ENCODE assay signal across 22 cellular contexts in genomic region chr18:26425148-26425531, GRCh38.
DNase-seq lines count a peak whose midpoint lies in the region; ATAC-seq and TF ChIP-seq lines count a peak whose summit lies in the region.
"Had no signal": no experiment of that assay in that cellular context is flagged by ENCODE, and none has a peak within 500 bp of the region (broad histone marks: within the 10 kb centered on the region; RNA-seq: fewer than 3 reads in every experiment).

No MANE protein-coding gene starts in this region.

- no peaks in the 10 kb centered on the region for H3K9me2 ChIP-seq in Karpas-422 (replicated peaks; ENCODE audit: insufficient read depth, low read length)
- no peaks in the 10 kb centered on the region for H3K9me2 ChIP-seq in PC-9 (ENCODE audit: insufficient read depth)

- H3K36me3 ChIP-seq in Karpas-422 (ENCODE audit: insufficient read depth, low read length) (0 out of 2 replicates have a peak, but pooled peaks cover 3% of the 10 kb centered on the region), PC-9 (ENCODE audit: low read depth) (no peaks in the 10 kb centered on the region)
- no peaks in the 10 kb centered on the region for H3K36me3 ChIP-seq in naive thymus-derived CD4-positive, alpha-beta T cell (ENCODE audit: control insufficient read depth in 2 of 3, insufficient read depth in 3 of 3, low read length in 3 of 3)

- no peak overlapping the region for H3K9ac ChIP-seq in Karpas-422 (ENCODE audit: low read length)

- no peaks in the 10 kb centered on the region for H3K27me3 ChIP-seq in Karpas-422 (ENCODE audit: low read length)
- H3K27me3 ChIP-seq in PC-9 (ENCODE audit: insufficient read depth, low read depth) = no peaks in the 10 kb centered on the region
- H3K27me3 ChIP-seq in naive thymus-derived CD4-positive, alpha-beta T cell (ENCODE audit: control insufficient read depth in 2 of 2, insufficient read depth in 2 of 2, low read length in 2 of 2) = no peaks in the 10 kb centered on the region

- H4K20me1 ChIP-seq in Karpas-422 (ENCODE audit: insufficient read depth, low read depth, low read length) (no peaks in the 10 kb centered on the region), PC-9 (ENCODE audit: insufficient read depth) (no peaks in the 10 kb centered on the region)

- H3K4me2 ChIP-seq in Karpas-422 (ENCODE audit: low read depth, low read length, poor library complexity, severe bottlenecking) (no peak overlapping the region), PC-9 (no peak overlapping the region)

- BruUV-seq in PC-9 (replicated peaks; lab: Mats Ljungman, UMichigan) = no TSS peak

- H3K27ac Mint-ChIP-seq in naive thymus-derived CD4-positive, alpha-beta T cell = no peak overlapping the region
- H3K27ac Mint-ChIP-seq: activated B cell treated with CpG ODN at 0.5 μM for 24 hours; activated naive CD8-positive, alpha-beta T cell; CD4-positive, alpha-beta memory T cell had no signal

- peak; percentile 43 for DNase-seq in EL
- peak; percentile 7 for DNase-seq in Karpas-422
- peak; percentile 68 for DNase-seq in epithelial cell of esophagus (ENCODE audit: low read depth)
- DNase-seq in renal cortical epithelial cell (ENCODE audit: low read depth) = peak; percentile 80
- DNase-seq in left lobe of liver (ENCODE audit: low spot score) = no peak
- DNase-seq in NCI-H510A treated with DMSO at 0.1 percent for 48 hours (lab: John Stamatoyannopoulos, UW) = no peak
- no peak for DNase-seq in PC-9
- DNase-seq in naive thymus-derived CD4-positive, alpha-beta T cell = no peak
- DNase-seq: activated B cell treated with CpG ODN at 0.5 μM for 24 hours; activated CD4-positive, alpha-beta T cell treated with anti-CD3 and anti-CD28 coated beads, Interleukin-2, amount 50 U/mL, for 48 hours; activated CD8-positive, alpha-beta memory T cell treated with anti-CD3 and anti-CD28 coated beads, Interleukin-2, amount 50 U/mL, for 48 hours; CD4-positive, alpha-beta memory T cell; DMS 273 treated with DMSO at 0.1 percent for 48 hours; GDM1; KG1; NCI-H2171; NCI-H526; RPMI8226; T-helper 9 cell had no signal

- intact Hi-C loops in PC-9 (cut with micrococcal nuclease; ENCODE audit: unreplicated experiment) = no loop called here
- intact Hi-C loops in naive thymus-derived CD4-positive, alpha-beta T cell (cut with micrococcal nuclease) = no loop called here

- H3K4me1 ChIP-seq in Karpas-422 (ENCODE audit: low read length) (peaks cover 16% of the 10 kb centered on the region), PC-9 (replicated peaks; ENCODE audit: insufficient read depth) (no peaks in the 10 kb centered on the region; the same call in 1 of the 2 replicates)
- H3K4me1 ChIP-seq in naive thymus-derived CD4-positive, alpha-beta T cell (ENCODE audit: control insufficient read depth in 2 of 2, insufficient read depth in 2 of 2, low read length in 2 of 2) = no peaks in the 10 kb centered on the region

- TF ChIP-seq CTCF in epithelial cell of esophagus (IDR thresholded peaks at IDR 0.05; ENCODE audit: insufficient read depth, low read depth, low read length, missing control alignments) = no peak
- no peak for TF ChIP-seq CTCF in PC-9 (conservative IDR thresholded peaks at IDR 0.05)

- H3K27me3 Mint-ChIP-seq in naive thymus-derived CD4-positive, alpha-beta T cell = peaks cover 0 to 2% (median 0%) of the 10 kb centered on the region in 5 donors
- H3K27me3 Mint-ChIP-seq: activated B cell treated with CpG ODN at 0.5 μM for 24 hours; activated naive CD8-positive, alpha-beta T cell had no signal

- H3K9me3 ChIP-seq in Karpas-422 (ENCODE audit: low read length) (no peaks in the 10 kb centered on the region), PC-9 (ENCODE audit: insufficient read depth, low read depth) (no peaks in the 10 kb centered on the region)
- H3K9me3 ChIP-seq in naive thymus-derived CD4-positive, alpha-beta T cell (ENCODE audit: control insufficient read depth in 2 of 3, low read length in 3 of 3) = no peaks in the 10 kb centered on the region

- no peaks in the 10 kb centered on the region for H3K4me1 Mint-ChIP-seq in naive thymus-derived CD4-positive, alpha-beta T cell
- H3K4me1 Mint-ChIP-seq: activated B cell treated with CpG ODN at 0.5 μM for 24 hours; CD4-positive, alpha-beta memory T cell had no signal

- no peak overlapping the region for H3K4me3 Mint-ChIP-seq in naive thymus-derived CD4-positive, alpha-beta T cell
- H3K4me3 Mint-ChIP-seq: activated B cell treated with CpG ODN at 0.5 μM for 24 hours; activated naive CD8-positive, alpha-beta T cell; CD4-positive, alpha-beta memory T cell had no signal

- H3K4me3 ChIP-seq in Karpas-422 (ENCODE audit: low read length) (no peak overlapping the region), epithelial cell of esophagus (ENCODE audit: low read length) (no peak overlapping the region), PC-9 (no peak overlapping the region)
- no peak overlapping the region for H3K4me3 ChIP-seq in naive thymus-derived CD4-positive, alpha-beta T cell (ENCODE audit: low read length)

- no peak overlapping the region for H2AFZ ChIP-seq in Karpas-422 (ENCODE audit: low read length)
- no peak overlapping the region for H2AFZ ChIP-seq in PC-9

- H3K79me2 ChIP-seq in Karpas-422 (ENCODE audit: low read length) (no peaks in the 10 kb centered on the region), PC-9 (ENCODE audit: low read depth) (no peaks in the 10 kb centered on the region)

- H3K36me3 Mint-ChIP-seq in naive thymus-derived CD4-positive, alpha-beta T cell = peaks cover 0 to 4% (median 0%) of the 10 kb centered on the region in 5 donors
- H3K36me3 Mint-ChIP-seq: activated naive CD8-positive, alpha-beta T cell; CD4-positive, alpha-beta memory T cell had no signal

- CTCF ChIA-PET in PC-9 (lab: Charles Lee) = no interaction called here
- CTCF ChIA-PET in naive thymus-derived CD4-positive, alpha-beta T cell (lab: Charles Lee) = interaction anchor here (0.6 kb wide), 1 partner anchor 1402 kb away, joined by 5 read pairs; no protein-coding TSS in a partner anchor

- ATAC-seq in left lobe of liver = no peak
- no peak for ATAC-seq in naive thymus-derived CD4-positive, alpha-beta T cell
- ATAC-seq: sciatic nerve had no signal

- POLR2A ChIA-PET in PC-9 (lab: Charles Lee; ENCODE audit: unreplicated experiment) = no interaction called here
- POLR2A ChIA-PET in naive thymus-derived CD4-positive, alpha-beta T cell (lab: Charles Lee) = no interaction called here

- H3F3A ChIP-seq in PC-9 (ENCODE audit: insufficient read depth, low read depth) = no peaks in the 10 kb centered on the region

- H3K27ac ChIP-seq in Karpas-422 (ENCODE audit: low read length) = no peak overlapping the region
- no peak overlapping the region for H3K27ac ChIP-seq in PC-9
- H3K27ac ChIP-seq in naive thymus-derived CD4-positive, alpha-beta T cell (ENCODE audit: low read depth, low read length) = no peak overlapping the region
- H3K27ac ChIP-seq: epithelial cell of prostate had no signal

- peaks cover 0 to 1% (median 0%) of the 10 kb centered on the region in 11 donors for H3K9me3 Mint-ChIP-seq in naive thymus-derived CD4-positive, alpha-beta T cell
- H3K9me3 Mint-ChIP-seq: activated B cell treated with CpG ODN at 0.5 μM for 24 hours; CD4-positive, alpha-beta memory T cell had no signal

Comparison
In these comparisons a context has a peak if more than half of its experiments do, and no peak if none do; other contexts are left out.
1. DNase-seq: peak in EL (single experiment), Karpas-422 (single experiment), epithelial cell of esophagus (single experiment) and renal cortical epithelial cell (single experiment); none in left lobe of liver (single experiment), NCI-H510A treated with DMSO at 0.1 percent for 48 hours (single experiment), PC-9 (0 of 2) and naive thymus-derived CD4-positive, alpha-beta T cell (0 of 9).